ENCODE assay signal across 23 cellular contexts in the genomic region with DNA sequence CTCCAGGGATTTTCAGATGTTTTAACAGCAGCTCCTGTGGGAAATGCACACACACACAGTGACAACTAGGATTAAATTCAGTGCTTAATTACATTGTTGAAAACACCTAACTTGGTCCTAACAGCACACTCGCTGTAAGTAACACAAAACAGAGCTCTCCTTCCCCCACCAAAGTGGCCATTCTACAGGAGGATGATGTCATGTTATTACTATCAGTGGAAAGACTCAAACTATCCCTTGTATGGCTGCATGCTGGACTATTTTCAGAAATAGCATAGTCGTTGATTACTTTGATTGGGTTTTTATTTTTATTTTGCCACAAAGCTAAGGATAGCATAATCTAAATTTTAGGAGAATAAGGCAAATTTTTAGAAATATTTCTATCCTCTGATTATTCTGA.
"Had no signal": no experiment of that assay in that cellular context is flagged by ENCODE, and none has a peak within 500 bp of the region (broad histone marks: within the 10 kb centered on the region; RNA-seq: fewer than 3 reads in every experiment).

No MANE protein-coding gene starts in this region.

- H3K4me2 ChIP-seq: hepatocyte, smooth muscle cell had no signal

- H3K9me3 ChIP-seq: lower lobe of right lung, right lobe of liver, testis, thyroid gland, transverse colon, upper lobe of left lung, vagina had no signal

- H3K27ac Mint-ChIP-seq: naive thymus-derived CD8-positive, alpha-beta T cell; nephron; stimulated activated naive B cell treated with anti-CD40 and anti-IgM and Interleukin-4, amounts not matched to agents 10 μg/mL and 1 μg/mL and 100 μg/mL, for 72 hours had no signal

- H3K27ac ChIP-seq: hepatocyte, lower lobe of right lung, parathyroid adenoma, right lobe of liver, testis, thyroid gland, transverse colon, upper lobe of left lung, vagina had no signal

- ATAC-seq: lower lobe of right lung; naive thymus-derived CD8-positive, alpha-beta T cell; right lobe of liver; stimulated activated naive B cell treated with anti-CD40 and anti-IgM and Interleukin-4, amounts not matched to agents 10 μg/mL and 1 μg/mL and 100 μg/mL, for 72 hours; stimulated activated naive CD8-positive, alpha-beta T cell treated with anti-CD3 and anti-CD28 coated beads, Interleukin-15, Interleukin-2, amounts not matched to agents 100 U/mL and 50 U/mL, for 24 hours had no signal

- H3K4me3 ChIP-seq: hepatocyte, lower lobe of right lung, psoas muscle, right lobe of liver, smooth muscle cell, stomach, testis, thyroid gland, transverse colon, upper lobe of left lung, vagina had no signal

- H3K4me3 Mint-ChIP-seq: naive thymus-derived CD8-positive, alpha-beta T cell; nephron; neural crest cell; stimulated activated naive B cell treated with anti-CD40 and anti-IgM and Interleukin-4, amounts not matched to agents 10 μg/mL and 1 μg/mL and 100 μg/mL, for 72 hours had no signal

- H2AFZ ChIP-seq: hepatocyte, parathyroid adenoma had no signal

- H3K9ac ChIP-seq: parathyroid adenoma had no signal

- H3K4me1 Mint-ChIP-seq: naive thymus-derived CD8-positive, alpha-beta T cell had no signal

- DNase-seq: islet precursor cell; lower lobe of right lung; mammary epithelial cell; mesenchymal stem cell; naive thymus-derived CD8-positive, alpha-beta T cell; occipital lobe; psoas muscle; right lobe of liver; stimulated activated CD4-positive, alpha-beta T cell treated with anti-CD3 and anti-CD28 coated beads, Interleukin-1b, Interleukin-23, amount 100 ng/mL, for 48 hours; stimulated activated CD4-positive, alpha-beta T cell treated with anti-CD3 and anti-CD28 coated beads, Interleukin-2, amount 100 ng/mL, for 48 hours; stimulated activated naive B cell treated with anti-CD40 and anti-IgM and Interleukin-4, amounts not matched to agents 10 μg/mL and 1 μg/mL and 100 μg/mL, for 72 hours; stimulated activated naive CD8-positive, alpha-beta T cell treated with anti-CD3 and anti-CD28 coated beads, Interleukin-15, Interleukin-2, amounts not matched to agents 100 U/mL and 50 U/mL, for 24 hours; stomach; testis; thyroid gland; transverse colon; upper lobe of left lung had no signal

- H3K27me3 ChIP-seq: hepatocyte, right lobe of liver, stomach, testis, thyroid gland, transverse colon, upper lobe of left lung, vagina had no signal

- H3K79me2 ChIP-seq: hepatocyte, parathyroid adenoma had no signal

- H3K36me3 ChIP-seq: lower lobe of right lung, right lobe of liver, stomach, thyroid gland, transverse colon, upper lobe of left lung, vagina had no signal

- H3K4me1 ChIP-seq: lower lobe of right lung, parathyroid adenoma, right lobe of liver, testis, thyroid gland, upper lobe of left lung, vagina had no signal
